ENCODE assay signal across 20 cellular contexts in the genomic region with DNA sequence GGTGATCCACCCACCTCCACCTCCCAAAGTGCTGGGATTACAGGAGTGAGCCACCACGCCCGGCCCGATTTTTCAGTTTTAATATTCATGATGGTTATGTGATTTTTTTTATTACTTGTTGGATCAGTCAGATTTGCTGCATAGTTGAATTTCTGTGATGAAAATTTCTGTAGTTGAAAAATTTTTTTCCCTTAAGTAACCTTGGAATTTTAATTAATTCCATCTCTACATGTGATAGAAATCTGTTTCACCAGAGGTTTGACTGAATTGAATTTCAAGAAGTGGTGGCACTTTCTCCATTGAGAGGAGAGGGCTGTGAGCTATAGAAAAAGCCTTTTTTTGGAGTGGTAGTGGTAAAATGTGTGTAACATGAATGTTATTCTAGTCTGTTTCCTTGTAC.
"Had no signal": no experiment of that assay in that cellular context is flagged by ENCODE, and none has a peak within 500 bp of the region (broad histone marks: within the 10 kb centered on the region; RNA-seq: fewer than 3 reads in every experiment).

No MANE protein-coding gene starts in this region.

- H3K27me3 Mint-ChIP-seq: activated CD4-positive, alpha-beta T cell treated with anti-CD3 and anti-CD28 coated beads, Interleukin-2, amount 10 ng/mL, durations not matched to agents 7 days and 5 days; stimulated activated naive CD8-positive, alpha-beta T cell treated with anti-CD3 and anti-CD28 coated beads, Interleukin-15, Interleukin-2, amounts not matched to agents 100 ng/mL and 50 ng/mL, for 24 hours had no signal

- H3K9me3 Mint-ChIP-seq: activated CD4-positive, alpha-beta T cell treated with anti-CD3 and anti-CD28 coated beads, Interleukin-2, amount 10 ng/mL, durations not matched to agents 7 days and 5 days; endodermal cell; nephron progenitor cell; stimulated activated naive CD8-positive, alpha-beta T cell treated with anti-CD3 and anti-CD28 coated beads, Interleukin-15, Interleukin-2, amounts not matched to agents 100 ng/mL and 50 ng/mL, for 24 hours; T-helper 1 cell treated with Interleukin-12 subunit alpha and Interleukin-12 subunit beta and Interleukin-4 antibody, amounts not matched to agents 30 μg/mL and 1 μg/mL, for 36 hours had no signal

- H3K27ac ChIP-seq: brain microvascular endothelial cell, heart right ventricle, sigmoid colon, thoracic aorta had no signal

- H3K27me3 ChIP-seq: adrenal gland, brain microvascular endothelial cell, heart right ventricle, sigmoid colon had no signal

- H3K36me3 ChIP-seq: adrenal gland, brain microvascular endothelial cell, sigmoid colon, thoracic aorta had no signal

- ATAC-seq: left lobe of liver had no signal

- DNase-seq: activated CD4-positive, alpha-beta T cell treated with anti-CD3 and anti-CD28 coated beads, Interleukin-2, amount 10 ng/mL, durations not matched to agents 7 days and 5 days; activated CD4-positive, CD25-positive, alpha-beta regulatory T cell; activated CD8-positive, alpha-beta memory T cell treated with anti-CD3 and anti-CD28 coated beads for 24 hours; activated naive CD4-positive, alpha-beta T cell treated with Interleukin-2 at 50 U/mL for 16 hours; brain microvascular endothelial cell; dermis blood vessel endothelial cell; endodermal cell; erythroblast; foreskin melanocyte; heart right ventricle; mammary epithelial cell; nephron progenitor cell; sigmoid colon; stimulated activated CD4-positive, alpha-beta T cell treated with anti-CD3 and anti-CD28 coated beads, Interleukin-12 subunit alpha, Interleukin-12 subunit beta, amount 100 ng/mL, for 4 hours; stimulated activated CD4-positive, alpha-beta T cell treated with anti-CD3 and anti-CD28 coated beads, Interleukin-2, amount 100 ng/mL, for 48 hours had no signal

- H3K4me3 ChIP-seq: adrenal gland, heart right ventricle, sigmoid colon, thoracic aorta had no signal

- H3K27ac Mint-ChIP-seq: activated CD4-positive, alpha-beta T cell treated with anti-CD3 and anti-CD28 coated beads, Interleukin-2, amount 10 ng/mL, durations not matched to agents 7 days and 5 days; nephron progenitor cell; T-helper 1 cell treated with Interleukin-12 subunit alpha and Interleukin-12 subunit beta and Interleukin-4 antibody, amounts not matched to agents 30 μg/mL and 1 μg/mL, for 36 hours had no signal

- H3K4me3 Mint-ChIP-seq: activated CD4-positive, alpha-beta T cell treated with anti-CD3 and anti-CD28 coated beads, Interleukin-2, amount 10 ng/mL, durations not matched to agents 7 days and 5 days; endodermal cell; nephron progenitor cell; stimulated activated naive CD8-positive, alpha-beta T cell treated with anti-CD3 and anti-CD28 coated beads, Interleukin-15, Interleukin-2, amounts not matched to agents 100 ng/mL and 50 ng/mL, for 24 hours; T-helper 1 cell treated with Interleukin-12 subunit alpha and Interleukin-12 subunit beta and Interleukin-4 antibody, amounts not matched to agents 30 μg/mL and 1 μg/mL, for 36 hours had no signal

- H3K9me3 ChIP-seq: adrenal gland, heart right ventricle, sigmoid colon, thoracic aorta had no signal
